In genomic region chr11:1889941-1890855, GRCh38 we compare ENCODE assay signal across 15 cellular contexts. TPM values are rescaled to one million over a fixed set of nuclear protein-coding genes. Genes with fewer than 3 reads are reported as not detected.
DNase-seq lines count a peak whose midpoint lies in the region; ATAC-seq, FAIRE-seq and TF ChIP-seq lines count a peak whose summit lies in the region.
"Had no signal": no experiment of that assay in that cellular context is flagged by ENCODE, and none has a peak within 500 bp of the region (broad histone marks: within the 10 kb centered on the region; RNA-seq: fewer than 3 reads in every experiment).

No MANE protein-coding gene starts in this region.

- no peak overlapping the region for H3K56ac ChIP-seq in H1 (replicated peaks; ENCODE audit: insufficient read length, low read depth, low read length)

- H3K36me3 ChIP-seq in RWPE2 (ENCODE audit: low read depth) (no peaks in the 10 kb centered on the region), H1 (ENCODE audit: control insufficient read depth in 2 of 4, insufficient read depth in 4 of 4, low read length in 3 of 4) (no peaks in the 10 kb centered on the region), esophagus muscularis mucosa (peaks cover 0 to 35% (median 12%) of the 10 kb centered on the region in 4 donors)
- H3K36me3 ChIP-seq: Peyer's patch had no signal

- no peak overlapping the region for H3K23ac ChIP-seq in H1 (ENCODE audit: insufficient read length)

- intact Hi-C loops in activated CD4-positive, alpha-beta T cell treated with anti-CD3 and anti-CD28 coated beads for 36 hours (cut with DNase I, micrococcal nuclease): loop anchor here (1.0 to 5.0 kb wide), 2 partner anchors 37 to 38 kb away; partner anchors contain the start of gene LSP1 (in 2 of the 2)
- intact Hi-C loops in esophagus muscularis mucosa (cut with DNase I): no loop called here

- POLR2A ChIA-PET in activated CD4-positive, alpha-beta T cell treated with anti-CD3 and anti-CD28 coated beads for 36 hours (lab: Charles Lee): no interaction called here
- POLR2A ChIA-PET in H1 (lab: Charles Lee; ENCODE audit: partially characterized antibody): no interaction called here

- H2BK120ac ChIP-seq in H1 (replicated peaks; ENCODE audit: low read depth, low read length): no peak overlapping the region

- no peak overlapping the region for H2BK20ac ChIP-seq in H1 (ENCODE audit: low read length)

- peak overlapping the region; percentile 73 for H3K4me3 Mint-ChIP-seq in activated CD4-positive, alpha-beta T cell treated with anti-CD3 and anti-CD28 coated beads for 36 hours

- no peak overlapping the region for H3K18ac ChIP-seq in H1 (ENCODE audit: extremely low read depth, low read length)

- CTCF ChIA-PET in activated CD4-positive, alpha-beta T cell treated with anti-CD3 and anti-CD28 coated beads for 36 hours (lab: Charles Lee): interaction anchor here (0.6 to 3.0 kb wide), 6 partner anchors 11 to 56 kb away, joined by 3 to 11 read pairs (median 3); partner anchors contain the start of gene LSP1
- CTCF ChIA-PET in H1 (lab: Charles Lee; ENCODE audit: partially characterized antibody): interaction anchor here (0.5 to 4.0 kb wide), 8 partner anchors 8 to 260 kb away, joined by 3 to 39 read pairs (median 16); partner anchors contain the start of gene TNNT3

- no peaks in the 10 kb centered on the region for H3K79me2 ChIP-seq in H1 (ENCODE audit: control insufficient read depth in 1 of 2, insufficient read depth in 2 of 2, low read length in 2 of 2)

- no peak for FAIRE-seq in H1 (lab: Jason Lieb, UNC)
- FAIRE-seq: A204.1 had no signal

- peaks cover 0 to 4% of the 10 kb centered on the region in 2 experiments for H4K20me1 ChIP-seq in H1 (replicated peaks in 1 of 2; ENCODE audit: control insufficient read depth in 1 of 2, insufficient read depth in 2 of 2, low read length in 2 of 2)

- H4K5ac ChIP-seq in H1 (ENCODE audit: insufficient read length, low read depth, low read length): no peak overlapping the region

- H3K4me2 ChIP-seq in H1 (ENCODE audit: insufficient read depth in 1 of 2, low read depth in 2 of 2, low read length in 2 of 2): no peak overlapping the region

- no peaks in the 10 kb centered on the region for H3K27me3 Mint-ChIP-seq in activated CD4-positive, alpha-beta T cell treated with anti-CD3 and anti-CD28 coated beads for 36 hours

- peak; percentile 58 for DNase-seq in activated CD4-positive, alpha-beta T cell treated with anti-CD3 and anti-CD28 coated beads for 36 hours
- DNase-seq in activated CD4-positive, alpha-beta T cell treated with anti-CD3 and anti-CD28 coated beads, Interleukin-2, amount 50 U/mL, for 4 hours: no peak
- DNase-seq in RWPE2 (ENCODE audit: low spot score) (peak; percentile 53), H1 (ENCODE audit: low read depth in 1 of 2, low spot score in 2 of 2) (no peak), esophagus muscularis mucosa (ENCODE audit: extremely low spot score) (no peak), RKO (ENCODE audit: low spot score) (no peak)
- peak; percentile 52 for DNase-seq in stimulated activated CD8-positive, alpha-beta memory T cell treated with anti-CD3 and anti-CD28 coated beads, Interleukin-4, amount 100 ng/mL, for 48 hours
- DNase-seq: glutamatergic neuron, NCI-H446 had no signal

- H3K9ac ChIP-seq in H1 (replicated peaks in 1 of 4; ENCODE audit: extremely low read depth in 1 of 4, low read depth in 3 of 4, low read length in 3 of 4): no peak overlapping the region

- H3K4ac ChIP-seq in H1 (replicated peaks; ENCODE audit: insufficient read length, low read depth, low read length): no peak overlapping the region

- H3K27ac Mint-ChIP-seq in activated CD4-positive, alpha-beta T cell treated with anti-CD3 and anti-CD28 coated beads for 36 hours: peak overlapping the region; percentile 80

- H3K27me3 ChIP-seq in RWPE2 (ENCODE audit: insufficient read depth, poor library complexity, severe bottlenecking) (no peaks in the 10 kb centered on the region), H1 (replicated peaks in 1 of 4; ENCODE audit: control insufficient read depth in 3 of 4, extremely low read depth in 1 of 4, insufficient read depth in 3 of 4, low read length in 3 of 4) (no peaks in the 10 kb centered on the region), esophagus muscularis mucosa (peaks cover 0 to 10% (median 0%) of the 10 kb centered on the region in 4 donors)
- H3K27me3 ChIP-seq: Peyer's patch had no signal

- H3K9me3 Mint-ChIP-seq in activated CD4-positive, alpha-beta T cell treated with anti-CD3 and anti-CD28 coated beads for 36 hours (ENCODE audit: low read depth): no peaks in the 10 kb centered on the region

- H3K79me1 ChIP-seq in H1 (ENCODE audit: low read depth, low read length): no peaks in the 10 kb centered on the region

- H2BK5ac ChIP-seq in H1 (ENCODE audit: low read depth, low read length): no peak overlapping the region

- no peak for TF ChIP-seq EP300 in H1 (IDR thresholded peaks at IDR 0.05; ENCODE audit: borderline replicate concordance in 1 of 2, low read depth in 2 of 2, low read length in 2 of 2)
- no peak for TF ChIP-seq EP300 in esophagus muscularis mucosa (IDR thresholded peaks at IDR 0.05)

- TF ChIP-seq POLR2A in H1 (IDR thresholded peaks at IDR 0.05; ENCODE audit: control extremely low read depth in 1 of 2, low read depth in 2 of 2, low read length in 2 of 2): no peak
- no peak for TF ChIP-seq POLR2A in esophagus muscularis mucosa (IDR thresholded peaks at IDR 0.05; ENCODE audit: low read depth)

- no peak overlapping the region for H2BK12ac ChIP-seq in H1 (ENCODE audit: low read depth, low read length)

- H2AFZ ChIP-seq in H1 (ENCODE audit: low read length): no peak overlapping the region; the same call in 1 of the 2 replicates

- H3K23me2 ChIP-seq in H1 (ENCODE audit: low read depth, low read length): peaks cover 23% of the 10 kb centered on the region; the same call in 1 of the 2 replicates

- H3K4me1 Mint-ChIP-seq in activated CD4-positive, alpha-beta T cell treated with anti-CD3 and anti-CD28 coated beads for 36 hours: peaks cover 17% of the 10 kb centered on the region

- no peak overlapping the region for H3K27ac ChIP-seq in RWPE2 (ENCODE audit: poor library complexity, severe bottlenecking)
- H3K27ac ChIP-seq in H1 (ENCODE audit: low read depth, low read length): no peak overlapping the region
- H3K27ac ChIP-seq in esophagus muscularis mucosa (replicated peaks in 1 of 4): no peak overlapping the region
- H3K27ac ChIP-seq: lower lobe of right lung had no signal

- H4K91ac ChIP-seq in H1 (replicated peaks; ENCODE audit: insufficient read length, low read length): no peak overlapping the region

- peaks cover 23% of the 10 kb centered on the region for H3K36me3 Mint-ChIP-seq in activated CD4-positive, alpha-beta T cell treated with anti-CD3 and anti-CD28 coated beads for 36 hours (ENCODE audit: low read depth)

- no peak overlapping the region for H3K4me3 ChIP-seq in RWPE2 (ENCODE audit: severe bottlenecking)
- H3K4me3 ChIP-seq in H1 (ENCODE audit: extremely low read depth in 1 of 4, insufficient read depth in 2 of 4, low read depth in 3 of 4, low read length in 4 of 4): no peak overlapping the region
- H3K4me3 ChIP-seq in esophagus muscularis mucosa: no peak overlapping the region
- H3K4me3 ChIP-seq: lower lobe of right lung had no signal

- WGBS in H1 (ENCODE audit: extremely low coverage in 1 of 2, insufficient coverage in 1 of 2, insufficient read length in 1 of 2, insufficient replicate concordance in 2 of 2, low coverage in 1 of 2, low lambda C conversion rate in 2 of 2, missing lambda C conversion rate in 1 of 2), 2 experiments: 87% methylated on average over 21 of the region's 33 CpGs; no CpG with 5 or more reads in 1 of the 2 experiments
- WGBS in esophagus muscularis mucosa: 84% methylated on average over 20 of the region's 33 CpGs

- H2AK5ac ChIP-seq in H1 (ENCODE audit: low read depth, low read length): no peak overlapping the region

- peak overlapping the region; percentile 83 for H4K8ac ChIP-seq in H1 (ENCODE audit: extremely low read depth, insufficient read depth, low read length)

- H2BK15ac ChIP-seq in H1 (ENCODE audit: low read length): no peak overlapping the region

- TF ChIP-seq CTCF in RWPE2 (IDR thresholded peaks at IDR 0.05; ENCODE audit: poor library complexity, severe bottlenecking) (no peak), H1 (IDR thresholded peaks at IDR 0.05; ENCODE audit: control extremely low read depth in 1 of 3, insufficient read depth in 1 of 3, low read depth in 1 of 3, low read length in 3 of 3) (no peak), esophagus muscularis mucosa (IDR thresholded peaks at IDR 0.05) (no peak)

- TF ChIP-seq RAD21 in H1 (IDR thresholded peaks at IDR 0.05 in 1 of 2, conservative IDR thresholded peaks at IDR 0.05 in 1 of 2; ENCODE audit: low read depth in 2 of 2, low read length in 2 of 2): no peak

- peak; percentile 22 for ATAC-seq in activated CD4-positive, alpha-beta T cell treated with anti-CD3 and anti-CD28 coated beads for 36 hours
- ATAC-seq in RWPE2 (ENCODE audit: low read depth) (no peak), GM19324 (IDR thresholded peaks at IDR 0.05; ENCODE audit: low FRiP score, unreplicated experiment) (no peak)
- ATAC-seq: HCT116 had no signal

- H3K9me3 ChIP-seq in RWPE2 (ENCODE audit: severe bottlenecking): no peaks in the 10 kb centered on the region
- H3K9me3 ChIP-seq in H1 (ENCODE audit: insufficient read depth in 2 of 2, low read depth in 1 of 2, low read length in 1 of 2): no peaks in the 10 kb centered on the region
- H3K9me3 ChIP-seq in esophagus muscularis mucosa: no peaks in the 10 kb centered on the region
- H3K9me3 ChIP-seq: lower lobe of right lung, Peyer's patch had no signal

- no peak overlapping the region for H3K14ac ChIP-seq in H1 (ENCODE audit: insufficient read length)

- H3K4me1 ChIP-seq in RWPE2 (ENCODE audit: insufficient read depth, poor library complexity, severe bottlenecking) (no peaks in the 10 kb centered on the region), H1 (replicated peaks in 1 of 4; ENCODE audit: control insufficient read depth in 3 of 4, insufficient read depth in 4 of 4, low read length in 3 of 4) (no peaks in the 10 kb centered on the region), esophagus muscularis mucosa (peaks cover 0 to 14% (median 2%) of the 10 kb centered on the region in 4 donors)
- H3K4me1 ChIP-seq: lower lobe of right lung had no signal

RNA-seq across cellular contexts. Expression of gene PRR33, which starts 1.5 kb away (rescaled TPM):
- total RNA-seq in activated CD4-positive, alpha-beta T cell treated with anti-CD3 and anti-CD28 coated beads for 36 hours: under 1 TPM; 0.07 to 0.09 TPM
- not detected in 2 replicates for total RNA-seq in H1 (2021; fragmentation: NEBNext Ultra II Directional; extraction: Animal tissue kit (Norgen Biotek cat#: 25700))
- 0.02 and 0.08 TPM in 2 replicates for polyA plus RNA-seq in H1 (2011; rRNA removed)
- 0.03 TPM for polyA plus RNA-seq in H1 (2011; cell fraction: cytosol; rRNA removed)
- 0.04 TPM for polyA plus RNA-seq in H1 (2011; cell fraction: nucleus; rRNA removed)
- polyA plus RNA-seq in H1 (2012, experiment 1 of 2): 0.06 TPM in 1 of 4 replicates, not detected in the others
- not detected for polyA plus RNA-seq in H1 (2012, experiment 2 of 2)
- 0.02 TPM for polyA plus RNA-seq in H1 (2013, experiment 1 of 2)
- 0.02 TPM for polyA plus RNA-seq in H1 (2013, experiment 2 of 2)
- polyA minus RNA-seq in H1 (2011; rRNA and poly(A)+ RNA removed): not detected in 2 replicates
- polyA minus RNA-seq in H1 (2011; cell fraction: cytosol; rRNA and poly(A)+ RNA removed): not detected
- not detected for polyA minus RNA-seq in H1 (2011; cell fraction: nucleus; rRNA and poly(A)+ RNA removed)
- total RNA-seq in esophagus muscularis mucosa: not detected
- total RNA-seq: G401, lower lobe of right lung, Peyer's patch had no signal

RNA-seq across cellular contexts. Expression of gene TNNT3, which starts 29.3 kb away (rescaled TPM):
- total RNA-seq in activated CD4-positive, alpha-beta T cell treated with anti-CD3 and anti-CD28 coated beads for 36 hours: 1 to 10 TPM; 2.1 TPM
- total RNA-seq in H1 (2021; fragmentation: NEBNext Ultra II Directional; extraction: Animal tissue kit (Norgen Biotek cat#: 25700)): not detected in 2 replicates
- not detected in 2 replicates for polyA plus RNA-seq in H1 (2011; rRNA removed)
- not detected for polyA plus RNA-seq in H1 (2011; cell fraction: cytosol; rRNA removed)
- polyA plus RNA-seq in H1 (2011; cell fraction: nucleus; rRNA removed): not detected
- polyA plus RNA-seq in H1 (2012, experiment 1 of 2): not detected in 4 replicates
- not detected for polyA plus RNA-seq in H1 (2012, experiment 2 of 2)
- 0.14 TPM for polyA plus RNA-seq in H1 (2013, experiment 1 of 2)
- not detected for polyA plus RNA-seq in H1 (2013, experiment 2 of 2)
- not detected in 2 replicates for polyA minus RNA-seq in H1 (2011; rRNA and poly(A)+ RNA removed)
- polyA minus RNA-seq in H1 (2011; cell fraction: cytosol; rRNA and poly(A)+ RNA removed): not detected
- not detected for polyA minus RNA-seq in H1 (2011; cell fraction: nucleus; rRNA and poly(A)+ RNA removed)
- 1 to 10 TPM; 2.8 to 6.0 (median 3.6) TPM for total RNA-seq in esophagus muscularis mucosa
- total RNA-seq: G401 had no signal

RNA-seq across cellular contexts. Expression of gene LSP1, which starts 37.3 kb away (rescaled TPM):
- total RNA-seq in activated CD4-positive, alpha-beta T cell treated with anti-CD3 and anti-CD28 coated beads for 36 hours: 100 to 1,000 TPM; 193 to 227 TPM
- not detected in 2 replicates for total RNA-seq in H1 (2021; fragmentation: NEBNext Ultra II Directional; extraction: Animal tissue kit (Norgen Biotek cat#: 25700))
- 0.03 TPM in 1 of 2 replicates, not detected in the other for polyA plus RNA-seq in H1 (2011; rRNA removed)
- not detected for polyA plus RNA-seq in H1 (2011; cell fraction: cytosol; rRNA removed)
- polyA plus RNA-seq in H1 (2011; cell fraction: nucleus; rRNA removed): not detected
- polyA plus RNA-seq in H1 (2012, experiment 1 of 2): 0.11 TPM in 1 of 4 replicates, not detected in the others
- not detected for polyA plus RNA-seq in H1 (2012, experiment 2 of 2)
- 0.16 TPM for polyA plus RNA-seq in H1 (2013, experiment 1 of 2)
- 0.07 TPM for polyA plus RNA-seq in H1 (2013, experiment 2 of 2)
- polyA minus RNA-seq in H1 (2011; rRNA and poly(A)+ RNA removed): not detected in 2 replicates
- not detected for polyA minus RNA-seq in H1 (2011; cell fraction: cytosol; rRNA and poly(A)+ RNA removed)
- not detected for polyA minus RNA-seq in H1 (2011; cell fraction: nucleus; rRNA and poly(A)+ RNA removed)
- 10 to 100 TPM; 10.3 to 36.5 (median 35.4) TPM for total RNA-seq in esophagus muscularis mucosa

RNA-seq across cellular contexts. Expression of gene TNNI2, which starts 51.4 kb away (rescaled TPM):
- not detected for total RNA-seq in activated CD4-positive, alpha-beta T cell treated with anti-CD3 and anti-CD28 coated beads for 36 hours
- total RNA-seq in H1 (2021; fragmentation: NEBNext Ultra II Directional; extraction: Animal tissue kit (Norgen Biotek cat#: 25700)): not detected in 2 replicates
- 0.39 TPM in 1 of 2 replicates, not detected in the other for polyA plus RNA-seq in H1 (2011; rRNA removed)
- not detected for polyA plus RNA-seq in H1 (2011; cell fraction: cytosol; rRNA removed)
- polyA plus RNA-seq in H1 (2011; cell fraction: nucleus; rRNA removed): 0.33 TPM
- polyA plus RNA-seq in H1 (2012, experiment 1 of 2): 0.41 TPM in 1 of 4 replicates, not detected in the others
- not detected for polyA plus RNA-seq in H1 (2012, experiment 2 of 2)
- polyA plus RNA-seq in H1 (2013, experiment 1 of 2): 0.12 TPM
- polyA plus RNA-seq in H1 (2013, experiment 2 of 2): not detected
- polyA minus RNA-seq in H1 (2011; rRNA and poly(A)+ RNA removed): not detected in 2 replicates
- polyA minus RNA-seq in H1 (2011; cell fraction: cytosol; rRNA and poly(A)+ RNA removed): not detected
- not detected for polyA minus RNA-seq in H1 (2011; cell fraction: nucleus; rRNA and poly(A)+ RNA removed)
- 1 to 10 TPM in 1 of 4 donors, not detected in 3; 4.2 TPM for total RNA-seq in esophagus muscularis mucosa
- total RNA-seq: G401 had no signal

RNA-seq across cellular contexts. Expression of gene SYT8, which starts 55.4 kb away (rescaled TPM):
- not detected for total RNA-seq in activated CD4-positive, alpha-beta T cell treated with anti-CD3 and anti-CD28 coated beads for 36 hours
- not detected in 2 replicates for total RNA-seq in H1 (2021; fragmentation: NEBNext Ultra II Directional; extraction: Animal tissue kit (Norgen Biotek cat#: 25700))
- not detected in 2 replicates for polyA plus RNA-seq in H1 (2011; rRNA removed)
- not detected for polyA plus RNA-seq in H1 (2011; cell fraction: cytosol; rRNA removed)
- polyA plus RNA-seq in H1 (2011; cell fraction: nucleus; rRNA removed): 0.27 TPM
- not detected in 4 replicates for polyA plus RNA-seq in H1 (2012, experiment 1 of 2)
- not detected for polyA plus RNA-seq in H1 (2012, experiment 2 of 2)
- polyA plus RNA-seq in H1 (2013, experiment 1 of 2): not detected
- polyA plus RNA-seq in H1 (2013, experiment 2 of 2): 0.04 TPM
- polyA minus RNA-seq in H1 (2011; rRNA and poly(A)+ RNA removed): not detected in 2 replicates
- polyA minus RNA-seq in H1 (2011; cell fraction: cytosol; rRNA and poly(A)+ RNA removed): not detected
- not detected for polyA minus RNA-seq in H1 (2011; cell fraction: nucleus; rRNA and poly(A)+ RNA removed)
- not detected for total RNA-seq in esophagus muscularis mucosa
- total RNA-seq: G401 had no signal

Comparison
In these comparisons a context has a peak if more than half of its experiments do, and no peak if none do; other contexts are left out.
1. DNase-seq: peak in activated CD4-positive, alpha-beta T cell treated with anti-CD3 and anti-CD28 coated beads for 36 hours (single experiment), RWPE2 (single experiment) and stimulated activated CD8-positive, alpha-beta memory T cell treated with anti-CD3 and anti-CD28 coated beads, Interleukin-4, amount 100 ng/mL, for 48 hours (single experiment); none in activated CD4-positive, alpha-beta T cell treated with anti-CD3 and anti-CD28 coated beads, Interleukin-2, amount 50 U/mL, for 4 hours (0 of 2), H1 (0 of 2), esophagus muscularis mucosa (single experiment) and RKO (single experiment).